23 cellular contexts compared by ENCODE assay signal in genomic region chr17:79338142-79338541, GRCh38.
DNase-seq lines count a peak whose midpoint lies in the region; ATAC-seq lines count a peak whose summit lies in the region.
"Had no signal": no experiment of that assay in that cellular context is flagged by ENCODE, and none has a peak within 500 bp of the region (broad histone marks: within the 10 kb centered on the region; RNA-seq: fewer than 3 reads in every experiment).

No MANE protein-coding gene starts in this region.

- no peak overlapping the region for H2AK5ac ChIP-seq in mesendoderm (ENCODE audit: low read length)

- no peak overlapping the region for H2BK120ac ChIP-seq in mesendoderm (ENCODE audit: low read depth, low read length)

- no peaks in the 10 kb centered on the region for H3K79me2 ChIP-seq in mesendoderm (ENCODE audit: control insufficient read depth, insufficient read depth, low read length)

- no peak overlapping the region for H3K4me2 ChIP-seq in mesendoderm (ENCODE audit: low read length)
- H3K4me2 ChIP-seq: smooth muscle cell had no signal

- no peak overlapping the region for H4K8ac ChIP-seq in mesendoderm (ENCODE audit: low read depth, low read length)

- H4K5ac ChIP-seq in mesendoderm (ENCODE audit: low read length), result no peak overlapping the region

- ATAC-seq in left lobe of liver (no peak), HG02763 (IDR thresholded peaks at IDR 0.05; ENCODE audit: unreplicated experiment) (no peak)
- ATAC-seq: activated naive CD4-positive, alpha-beta T cell treated with anti-CD3 and anti-CD28 coated beads, Interleukin-2, amount 50 U/mL, for 72 hours; Right ventricle myocardium inferior; upper lobe of right lung had no signal

- no peak overlapping the region for H3K27ac ChIP-seq in mesendoderm (ENCODE audit: low read depth, low read length)
- H3K27ac ChIP-seq: upper lobe of right lung, WERI-Rb-1 had no signal

- peak; percentile 13 for DNase-seq in ACHN
- peak; percentile 74 for DNase-seq in H7
- DNase-seq in astrocyte of the hippocampus (ENCODE audit: low read depth, low spot score), result peak; percentile 31
- DNase-seq in mesendoderm, result peak; percentile 17
- no peak for DNase-seq in central memory CD4-positive, alpha-beta T cell
- DNase-seq in left lobe of liver (ENCODE audit: low spot score), result no peak
- no peak for DNase-seq in DMS79 treated with DMSO at 0.1 percent for 48 hours (lab: John Stamatoyannopoulos, UW)
- DNase-seq: activated CD8-positive, alpha-beta memory T cell treated with anti-CD3 and anti-CD28 coated beads, Interleukin-2, amount 50 U/mL, for 4 hours; aorta; dermis blood vessel endothelial cell; MV-4-11; NCI-H187; NCI-H2171 treated with DMSO at 0.1 percent for 48 hours; NCI-H526 treated with DMSO at 0.1 percent for 48 hours; nucleus accumbens; stimulated activated CD4-positive, alpha-beta T cell treated with anti-CD3 and anti-CD28 coated beads, Interleukin-2, amount 100 ng/mL, for 24 hours; substantia nigra; upper lobe of right lung; WERI-Rb-1 had no signal

- no peak overlapping the region for H3K4ac ChIP-seq in mesendoderm (ENCODE audit: low read depth, low read length)

- no peaks in the 10 kb centered on the region for H3K27me3 ChIP-seq in H7 (ENCODE audit: control insufficient read depth, insufficient read depth, low read length)
- no peaks in the 10 kb centered on the region for H3K27me3 ChIP-seq in mesendoderm (ENCODE audit: insufficient read depth, low read length, poor library complexity)

- no peak overlapping the region for H3K9ac ChIP-seq in mesendoderm (ENCODE audit: low read length)

- no peak overlapping the region for H3K56ac ChIP-seq in mesendoderm (ENCODE audit: low read length)

- no peak overlapping the region for H3K18ac ChIP-seq in mesendoderm (ENCODE audit: low read length)

- H2BK5ac ChIP-seq in mesendoderm (ENCODE audit: low read length), result no peak overlapping the region

- H3K4me1 ChIP-seq in mesendoderm (ENCODE audit: control insufficient read depth, low read depth, low read length), result no peaks in the 10 kb centered on the region
- H3K4me1 ChIP-seq: upper lobe of right lung had no signal

- no peak overlapping the region for H3K23ac ChIP-seq in mesendoderm (ENCODE audit: low read length)

- in situ Hi-C loops in ACHN (cut with HindIII; ENCODE audit: low pct_ligation_motif_present, low pct_unique_long_range_greater_than_20kb, low sequenced_read_pairs), result no loop called here

- H3K79me1 ChIP-seq in mesendoderm (ENCODE audit: low read length), result no peaks in the 10 kb centered on the region

- H3K4me3 ChIP-seq in H7 (ENCODE audit: insufficient read depth, low read depth, low read length) (no peak overlapping the region), mesendoderm (ENCODE audit: low read length) (no peak overlapping the region)
- H3K4me3 ChIP-seq: smooth muscle cell, upper lobe of right lung had no signal

- no peak overlapping the region for H2BK15ac ChIP-seq in mesendoderm (replicated peaks; ENCODE audit: low read depth)

- WGBS in mesendoderm (ENCODE audit: extremely low coverage, insufficient coverage, low lambda C conversion rate), result no CpG with 5 or more reads among the region's 5 CpGs

- H3K36me3 ChIP-seq in H7 (replicated peaks; ENCODE audit: control insufficient read depth, insufficient read depth, low read length), result no peaks in the 10 kb centered on the region
- H3K36me3 ChIP-seq in mesendoderm (ENCODE audit: control insufficient read depth, insufficient read depth, low read length), result no peaks in the 10 kb centered on the region
- H3K36me3 ChIP-seq: upper lobe of right lung, WERI-Rb-1 had no signal

Comparison
In these comparisons a context has a peak if more than half of its experiments do, and no peak if none do; other contexts are left out.
1. DNase-seq: peak in ACHN (single experiment), H7 (single experiment), astrocyte of the hippocampus (single experiment) and mesendoderm (single experiment); none in central memory CD4-positive, alpha-beta T cell (single experiment), left lobe of liver (single experiment) and DMS79 treated with DMSO at 0.1 percent for 48 hours (single experiment).